In the genomic region with DNA sequence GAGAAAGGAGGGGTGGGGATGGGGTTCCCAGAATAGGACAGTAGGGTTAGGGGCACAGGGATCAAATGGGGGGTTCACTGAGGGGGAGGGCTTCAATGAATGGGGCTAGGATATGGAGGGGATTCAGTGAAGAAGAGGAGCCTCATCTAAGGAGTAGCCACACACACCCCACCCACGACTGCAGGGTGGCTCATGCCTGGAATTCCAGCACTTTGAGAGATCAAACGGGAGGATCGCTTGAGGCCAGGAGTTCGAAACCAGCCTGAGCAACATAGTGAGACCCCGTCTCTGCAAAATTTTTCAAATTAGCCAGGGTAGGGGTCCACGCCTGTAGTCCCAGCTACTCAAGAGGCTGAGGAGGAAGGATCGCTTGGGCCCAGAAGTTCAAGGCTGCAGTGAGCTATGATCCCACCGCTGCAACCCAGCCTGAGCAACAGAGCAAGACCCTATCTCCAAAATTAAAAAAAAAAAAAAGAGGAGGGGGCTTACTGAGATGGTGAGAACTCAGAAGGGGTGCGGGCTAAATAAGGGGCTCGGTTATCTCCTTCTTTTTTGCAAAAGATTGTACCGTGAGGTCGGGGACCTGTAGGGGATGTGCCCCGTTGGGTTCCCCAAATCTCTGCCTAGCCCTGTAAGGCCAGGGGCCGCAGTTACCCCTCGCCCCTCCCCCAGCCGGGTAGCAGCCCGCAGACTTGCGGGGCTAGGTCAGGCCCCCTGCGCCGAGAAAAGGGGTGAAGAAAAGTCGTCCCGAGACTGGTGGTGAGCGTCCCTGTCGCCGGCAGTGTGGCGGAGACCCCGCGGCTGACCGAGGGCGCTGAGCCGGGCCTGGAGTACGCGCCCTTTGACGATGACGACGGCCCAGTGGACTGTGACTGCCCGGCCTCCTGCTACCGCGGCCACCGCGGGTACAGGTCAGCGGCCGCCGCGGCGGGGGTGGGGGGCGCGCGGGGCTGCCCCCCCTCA, we compare ENCODE assay signal across 9 cellular contexts. TPM values are rescaled to one million over a fixed set of nuclear protein-coding genes. Genes with fewer than 3 reads are reported as not detected.
DNase-seq lines count a peak whose midpoint lies in the region; ATAC-seq and TF ChIP-seq lines count a peak whose summit lies in the region.
"Had no signal": no experiment of that assay in that cellular context is flagged by ENCODE, and none has a peak within 500 bp of the region (broad histone marks: within the 10 kb centered on the region; RNA-seq: fewer than 3 reads in every experiment).

No MANE protein-coding gene starts in this region.

- no peak overlapping the region for H3K27ac ChIP-seq in HEK293 (ENCODE audit: extremely low read depth, low read depth, low read length)
- H3K27ac ChIP-seq: SJCRH30 had no signal

- H3K9me3 Mint-ChIP-seq in activated B cell treated with CpG ODN at 0.5 μM for 24 hours, result no peaks in the 10 kb centered on the region
- H3K9me3 Mint-ChIP-seq in stimulated activated effector memory CD8-positive, alpha-beta T cell treated with anti-CD3 and anti-CD28 coated beads, Interleukin-12 subunit alpha, Interleukin-12 subunit beta, amount 100 ng/mL, for 72 hours, result no peaks in the 10 kb centered on the region

- no peaks in the 10 kb centered on the region for H3K36me3 ChIP-seq in HEK293 (ENCODE audit: control insufficient read depth in 2 of 2, insufficient read depth in 1 of 2, low read length in 2 of 2)
- no peaks in the 10 kb centered on the region for H3K36me3 ChIP-seq in kidney epithelial cell (ENCODE audit: control insufficient read depth, insufficient read depth, low read length)
- H3K36me3 ChIP-seq: SJCRH30 had no signal

- H3K4me1 Mint-ChIP-seq in activated B cell treated with CpG ODN at 0.5 μM for 24 hours, result peaks cover 4% of the 10 kb centered on the region
- no peaks in the 10 kb centered on the region for H3K4me1 Mint-ChIP-seq in stimulated activated effector memory CD8-positive, alpha-beta T cell treated with anti-CD3 and anti-CD28 coated beads, Interleukin-12 subunit alpha, Interleukin-12 subunit beta, amount 100 ng/mL, for 72 hours

- peaks cover 24% of the 10 kb centered on the region for H3K27me3 ChIP-seq in kidney epithelial cell (ENCODE audit: control insufficient read depth, insufficient read depth, low read length)
- H3K27me3 ChIP-seq: SJCRH30 had no signal

- POLR2A ChIA-PET in HEK293 (lab: Yijun Ruan, JAX) (interaction anchor here (0.7 to 1.5 kb wide), 3 partner anchors 81 to 211 kb away, joined by 3 to 6 read pairs (median 4); a partner anchor contains a TSS), activated B cell treated with CpG ODN at 0.5 μM for 24 hours (lab: Charles Lee) (no interaction called here)

- no peak overlapping the region for H3K27ac Mint-ChIP-seq in activated B cell treated with CpG ODN at 0.5 μM for 24 hours
- H3K27ac Mint-ChIP-seq in stimulated activated effector memory CD8-positive, alpha-beta T cell treated with anti-CD3 and anti-CD28 coated beads, Interleukin-12 subunit alpha, Interleukin-12 subunit beta, amount 100 ng/mL, for 72 hours, result no peak overlapping the region

- ATAC-seq in activated B cell treated with CpG ODN at 0.5 μM for 24 hours (ENCODE audit: low read depth) (no peak), HG02642 (IDR thresholded peaks at IDR 0.05; ENCODE audit: poor library complexity, unreplicated experiment) (no peak)
- ATAC-seq in stimulated activated effector memory CD8-positive, alpha-beta T cell treated with anti-CD3 and anti-CD28 coated beads, Interleukin-12 subunit alpha, Interleukin-12 subunit beta, amount 100 ng/mL, for 72 hours, result no peak

- H3K9me3 ChIP-seq in HEK293 (ENCODE audit: control insufficient read depth, insufficient read depth, low read depth, low read length), result no peaks in the 10 kb centered on the region
- H3K9me3 ChIP-seq: SJCRH30 had no signal

- no peaks in the 10 kb centered on the region for H3K4me1 ChIP-seq in HEK293 (ENCODE audit: control insufficient read depth, insufficient read depth, low read length)
- H3K4me1 ChIP-seq: SJCRH30 had no signal

- intact Hi-C loops in activated B cell treated with CpG ODN at 0.5 μM for 24 hours (cut with micrococcal nuclease), result no loop called here
- intact Hi-C loops in posterior vena cava (cut with DNase I), result loop anchor here in 1 of 2 donors (10.0 kb wide), 1 partner anchor 75 kb away; no protein-coding TSS in a partner anchor

- no peak for DNase-seq in activated B cell treated with CpG ODN at 0.5 μM for 24 hours
- no peak for DNase-seq in kidney epithelial cell (ENCODE audit: low read depth)
- DNase-seq in stimulated activated effector memory CD8-positive, alpha-beta T cell treated with anti-CD3 and anti-CD28 coated beads, Interleukin-12 subunit alpha, Interleukin-12 subunit beta, amount 100 ng/mL, for 72 hours (ENCODE audit: low spot score in 2 of 2), result no peak
- no peak for DNase-seq in A172 (ENCODE audit: low spot score)
- no peak for DNase-seq in posterior vena cava (ENCODE audit: low spot score)
- DNase-seq: NCI-H2029 treated with DMSO at 0.1 percent for 48 hours had no signal

- peak overlapping the region; percentile 38 for H3K4me3 Mint-ChIP-seq in activated B cell treated with CpG ODN at 0.5 μM for 24 hours
- H3K4me3 Mint-ChIP-seq in stimulated activated effector memory CD8-positive, alpha-beta T cell treated with anti-CD3 and anti-CD28 coated beads, Interleukin-12 subunit alpha, Interleukin-12 subunit beta, amount 100 ng/mL, for 72 hours, result peak overlapping the region; percentile 36

- H3K36me3 Mint-ChIP-seq in activated B cell treated with CpG ODN at 0.5 μM for 24 hours (ENCODE audit: low read depth), result no peaks in the 10 kb centered on the region
- H3K36me3 Mint-ChIP-seq in stimulated activated effector memory CD8-positive, alpha-beta T cell treated with anti-CD3 and anti-CD28 coated beads, Interleukin-12 subunit alpha, Interleukin-12 subunit beta, amount 100 ng/mL, for 72 hours, result no peaks in the 10 kb centered on the region

- no peak for TF ChIP-seq CTCF in HEK293 (tag by site-specific recombination; IDR thresholded peaks at IDR 0.05)
- TF ChIP-seq CTCF in activated B cell treated with CpG ODN at 0.5 μM for 24 hours (IDR thresholded peaks at IDR 0.05), result no peak
- no peak for TF ChIP-seq CTCF in kidney epithelial cell (IDR thresholded peaks at IDR 0.05; ENCODE audit: insufficient read depth, low read length, poor library complexity, severe bottlenecking)

- peaks cover 36% of the 10 kb centered on the region for H3K27me3 Mint-ChIP-seq in activated B cell treated with CpG ODN at 0.5 μM for 24 hours

- CTCF ChIA-PET in HEK293 (lab: Yijun Ruan, JAX), result interaction anchor here (1.1 to 1.9 kb wide), 2 partner anchors 32 to 81 kb away, joined by 4 to 6 read pairs; no protein-coding TSS in a partner anchor
- CTCF ChIA-PET in activated B cell treated with CpG ODN at 0.5 μM for 24 hours (lab: Charles Lee), result no interaction called here

- H3K4me3 ChIP-seq in HEK293 (ENCODE audit: low read depth, low read length) (peak overlapping the region; percentile 37), kidney epithelial cell (ENCODE audit: low read depth, low read length) (peak overlapping the region; percentile 19)
- H3K4me3 ChIP-seq: SJCRH30 had no signal

TF ChIP-seq in HEK293, 187 proteins besides CTCF, POLR2A, EP300 and RAD21:
- TF ChIP-seq, protein P1, sequence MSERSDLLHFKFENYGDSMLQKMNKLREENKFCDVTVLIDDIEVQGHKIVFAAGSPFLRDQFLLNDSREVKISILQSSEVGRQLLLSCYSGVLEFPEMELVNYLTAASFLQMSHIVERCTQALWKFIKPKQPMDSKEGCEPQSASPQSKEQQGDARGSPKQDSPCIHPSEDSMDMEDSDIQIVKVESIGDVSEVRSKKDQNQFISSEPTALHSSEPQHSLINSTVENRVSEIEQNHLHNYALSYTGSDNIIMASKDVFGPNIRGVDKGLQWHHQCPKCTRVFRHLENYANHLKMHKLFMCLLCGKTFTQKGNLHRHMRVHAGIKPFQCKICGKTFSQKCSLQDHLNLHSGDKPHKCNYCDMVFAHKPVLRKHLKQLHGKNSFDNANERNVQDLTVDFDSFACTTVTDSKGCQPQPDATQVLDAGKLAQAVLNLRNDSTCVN (tag by site-specific recombination; optimal IDR thresholded peaks at IDR 0.05), result peak; percentile 19
- TF ChIP-seq ZNF600 (tag by site-specific recombination; IDR thresholded peaks at IDR 0.05) (no peak), ZNF830 (tag by site-specific recombination; IDR thresholded peaks at IDR 0.05; ENCODE audit: low read depth) (no peak), ZNF324 (tag by site-specific recombination; IDR thresholded peaks at IDR 0.05) (no peak), ZNF335 (tag by site-specific recombination; conservative IDR thresholded peaks at IDR 0.05) (peak; percentile 86), ZNF16 (tag by site-specific recombination; IDR thresholded peaks at IDR 0.05; ENCODE audit: low read depth) (no peak), SP7 (tag by site-specific recombination; IDR thresholded peaks at IDR 0.05) (no peak), ZNF610 (tag by site-specific recombination; IDR thresholded peaks at IDR 0.05; ENCODE audit: borderline replicate concordance) (no peak)

RNA-seq across cellular contexts. Expression of a gene that starts 43.1 kb away (rescaled TPM):
- 63.4 and 65.6 TPM in 2 replicates for total RNA-seq in activated B cell treated with CpG ODN at 0.5 μM for 24 hours
- total RNA-seq in kidney epithelial cell, result 138 and 214 TPM in 2 replicates
- total RNA-seq in A172 (2014; rRNA removed; shearing (Covaris generic)), result 235 and 382 TPM in 2 replicates
- 1,000 to 10,000 TPM; 2,473 to 2,747 TPM for total RNA-seq in posterior vena cava

RNA-seq across cellular contexts. Expression of a gene that starts 57.7 kb away (rescaled TPM):
- total RNA-seq in activated B cell treated with CpG ODN at 0.5 μM for 24 hours (not detected in 2 replicates), kidney epithelial cell (0.21 TPM in 1 of 2 replicates, not detected in the other), posterior vena cava (1 to 10 TPM; 5.2 to 5.3 TPM)
- 12.0 and 18.5 TPM in 2 replicates for total RNA-seq in A172 (2014; rRNA removed; shearing (Covaris generic))
